In the genomic region with DNA sequence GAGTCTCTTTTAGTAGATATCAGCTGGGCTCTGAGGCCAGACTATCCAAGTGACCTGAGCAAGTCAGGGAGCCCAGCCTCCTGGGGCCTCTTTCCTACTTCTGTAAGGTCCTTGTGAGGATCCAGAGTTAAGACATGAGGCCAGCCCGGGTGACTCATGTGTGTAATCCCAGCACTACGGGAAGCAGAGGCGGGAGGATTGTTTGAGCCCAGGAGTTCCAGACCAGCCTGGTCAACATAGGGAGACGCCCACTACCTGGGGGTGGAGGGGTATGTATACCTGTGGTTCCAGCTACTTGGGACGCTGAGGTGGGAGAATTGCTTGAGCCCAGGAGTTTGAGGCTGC, we compare ENCODE assay signal across 8 cellular contexts.
DNase-seq lines count a peak whose midpoint lies in the region; ATAC-seq and TF ChIP-seq lines count a peak whose summit lies in the region.

No MANE protein-coding gene starts in this region.

- H3K9ac ChIP-seq in SU-DHL-6 (ENCODE audit: low read length): no peak overlapping the region

- peak overlapping the region; percentile 66 for H2AFZ ChIP-seq in SU-DHL-6 (ENCODE audit: low read depth, low read length, severe bottlenecking)

- H3F3A ChIP-seq in SU-DHL-6 (ENCODE audit: insufficient read depth): no peaks in the 10 kb centered on the region

- no peak overlapping the region for H3K27ac ChIP-seq in SU-DHL-6 (ENCODE audit: low read depth, low read length)

- H3K27me3 ChIP-seq in SU-DHL-6 (ENCODE audit: low read length): no peaks in the 10 kb centered on the region

- no peaks in the 10 kb centered on the region for H3K9me2 ChIP-seq in SU-DHL-6 (replicated peaks; ENCODE audit: insufficient read depth, low read length)

- TF ChIP-seq CTCF in SU-DHL-6 (IDR thresholded peaks at IDR 0.05; ENCODE audit: insufficient read depth, low read length, poor library complexity, severe bottlenecking) (no peak), retinal pigment epithelial cell (conservative IDR thresholded peaks at IDR 0.05; ENCODE audit: low read depth, low read length) (no peak)

- H4K20me1 ChIP-seq in SU-DHL-6 (ENCODE audit: low read depth, low read length): no peaks in the 10 kb centered on the region

- no peaks in the 10 kb centered on the region for H3K79me2 ChIP-seq in SU-DHL-6 (ENCODE audit: insufficient read depth, low read length)

- H3K4me2 ChIP-seq in SU-DHL-6 (ENCODE audit: low read depth, low read length, poor library complexity, severe bottlenecking): no peak overlapping the region

- H3K36me3 ChIP-seq in SU-DHL-6 (ENCODE audit: low read length): no peaks in the 10 kb centered on the region

- ATAC-seq in GM18873 (IDR thresholded peaks at IDR 0.05; ENCODE audit: low FRiP score, unreplicated experiment): no peak
- ATAC-seq in GM18868 (IDR thresholded peaks at IDR 0.05; ENCODE audit: unreplicated experiment): no peak
- ATAC-seq in GM21381 (IDR thresholded peaks at IDR 0.05; ENCODE audit: unreplicated experiment): no peak

- DNase-seq in GF-D8 (lab: John Stamatoyannopoulos, UW) (peak; percentile 8), glomerular visceral epithelial cell (ENCODE audit: extremely low spot score) (peak; percentile 56), retinal pigment epithelial cell (ENCODE audit: low read depth) (peak; percentile 38), SW480 (ENCODE audit: low spot score) (no peak)

- H3K9me3 ChIP-seq in SU-DHL-6 (ENCODE audit: insufficient read depth, low read length): no peaks in the 10 kb centered on the region

- H3K4me3 ChIP-seq in SU-DHL-6 (ENCODE audit: insufficient read depth, low read length, poor library complexity, severe bottlenecking) (no peak overlapping the region), retinal pigment epithelial cell (ENCODE audit: low read length) (no peak overlapping the region)
